32 cellular contexts compared by ENCODE assay signal in the genomic region with DNA sequence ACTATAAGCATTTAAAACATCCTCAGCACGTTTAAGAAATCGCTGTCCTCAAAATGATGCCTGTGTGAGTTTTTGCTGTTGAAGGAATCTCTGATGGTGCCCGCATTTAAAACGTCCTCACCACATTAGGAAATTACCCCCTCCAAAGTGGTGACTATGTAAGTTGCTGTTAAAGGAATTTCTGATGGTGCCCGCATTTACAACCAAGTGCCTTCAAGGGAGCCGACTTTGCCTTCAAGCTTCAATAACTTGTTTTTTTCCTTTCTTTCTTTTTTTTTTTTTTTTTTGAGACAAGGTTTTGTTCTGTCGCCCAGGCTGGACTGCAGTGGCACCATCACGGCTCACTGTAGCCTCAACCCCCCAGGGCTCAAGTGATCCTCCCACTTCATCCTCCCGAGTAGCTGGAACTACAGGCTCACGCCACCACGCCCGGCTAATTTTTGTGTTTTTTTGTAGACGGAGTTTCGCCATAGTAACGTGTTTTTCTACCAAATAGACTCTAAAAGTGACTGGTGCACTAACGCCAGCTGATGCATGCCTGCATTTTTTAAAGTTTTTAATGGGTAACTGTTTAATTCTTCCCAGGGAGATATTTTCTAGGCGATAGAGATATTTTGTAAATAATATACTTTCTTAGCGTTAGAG.
"Had no signal": no experiment of that assay in that cellular context is flagged by ENCODE, and none has a peak within 500 bp of the region (broad histone marks: within the 10 kb centered on the region; RNA-seq: fewer than 3 reads in every experiment).

No MANE protein-coding gene starts in this region.

- H3K4me3 ChIP-seq: K562, PC-9, SJCRH30, SK-N-MC had no signal

- H3K4me1 Mint-ChIP-seq: activated B cell treated with CpG ODN at 0.5 μM for 24 hours, brain had no signal

- H3K4me1 ChIP-seq: SJCRH30 had no signal

- H2AFZ ChIP-seq: PC-9 had no signal

- H3K27me3 ChIP-seq: SJCRH30 had no signal

- H3K27me3 Mint-ChIP-seq: activated B cell treated with CpG ODN at 0.5 μM for 24 hours; activated naive CD4-positive, alpha-beta T cell treated with anti-CD3 and anti-CD28 coated beads, Interleukin-2, amount 10 ng/mL, durations not matched to agents 7 days and 5 days; activated naive CD8-positive, alpha-beta T cell had no signal

- ATAC-seq: activated naive CD8-positive, alpha-beta T cell treated with anti-CD3 and anti-CD28 coated beads, Interleukin-2, amount 50 U/mL, for 24 hours; activated T-cell treated with anti-CD3 and anti-CD28 coated beads, Interleukin-2, amount 50 U/mL, for 4 hours; K562 had no signal

- H3K27ac ChIP-seq: PC-9, SJCRH30, SK-N-MC, VCaP had no signal

- H3K4me2 ChIP-seq: PC-9 had no signal

- H3K27ac Mint-ChIP-seq: activated B cell treated with CpG ODN at 0.5 μM for 24 hours; activated CD4-positive, alpha-beta memory T cell treated with anti-CD3 and anti-CD28 coated beads for 36 hours; activated naive CD4-positive, alpha-beta T cell treated with anti-CD3 and anti-CD28 coated beads, Interleukin-2, amount 10 ng/mL, durations not matched to agents 7 days and 5 days; activated naive CD8-positive, alpha-beta T cell; activated naive CD8-positive, alpha-beta T cell treated with anti-CD3 and anti-CD28 coated beads, Interleukin-2, amount 50 U/mL, for 24 hours; activated T-helper 1 cell treated with anti-CD3 and anti-CD28 coated beads, Interleukin-12 subunit alpha, Interleukin-12 subunit beta, Interleukin-2, Interleukin-4 antibody, amounts not matched to agents 30 ng/mL and 10 ng/mL and 1 ng/mL, durations not matched to agents 14 hours and 24 hours and 36 hours; brain; T-helper 1 cell treated with Interleukin-12 subunit alpha and Interleukin-12 subunit beta and Interleukin-4 antibody, amounts not matched to agents 30 μg/mL and 1 μg/mL, for 36 hours had no signal

- H3K36me3 Mint-ChIP-seq: activated CD4-positive, alpha-beta memory T cell treated with anti-CD3 and anti-CD28 coated beads for 36 hours; activated naive CD4-positive, alpha-beta T cell treated with anti-CD3 and anti-CD28 coated beads, Interleukin-2, amount 10 ng/mL, durations not matched to agents 7 days and 5 days; activated naive CD8-positive, alpha-beta T cell; brain had no signal

- H3K4me3 Mint-ChIP-seq: activated B cell treated with CpG ODN at 0.5 μM for 24 hours; activated CD4-positive, alpha-beta memory T cell treated with anti-CD3 and anti-CD28 coated beads for 36 hours; activated naive CD4-positive, alpha-beta T cell treated with anti-CD3 and anti-CD28 coated beads, Interleukin-2, amount 10 ng/mL, durations not matched to agents 7 days and 5 days; activated naive CD8-positive, alpha-beta T cell; activated naive CD8-positive, alpha-beta T cell treated with anti-CD3 and anti-CD28 coated beads, Interleukin-2, amount 50 U/mL, for 24 hours; activated T-cell treated with anti-CD3 and anti-CD28 coated beads, Interleukin-2, amount 50 U/mL, for 4 hours; activated T-helper 1 cell treated with anti-CD3 and anti-CD28 coated beads, Interleukin-12 subunit alpha, Interleukin-12 subunit beta, Interleukin-2, Interleukin-4 antibody, amounts not matched to agents 30 ng/mL and 10 ng/mL and 1 ng/mL, durations not matched to agents 14 hours and 24 hours and 36 hours; brain; T-helper 1 cell treated with Interleukin-12 subunit alpha and Interleukin-12 subunit beta and Interleukin-4 antibody, amounts not matched to agents 30 μg/mL and 1 μg/mL, for 36 hours had no signal

- H3K9me3 ChIP-seq: SJCRH30 had no signal

- DNase-seq: activated B cell treated with CpG ODN at 0.5 μM for 24 hours; activated CD4-positive, alpha-beta memory T cell treated with anti-CD3 and anti-CD28 coated beads for 36 hours; activated CD4-positive, alpha-beta T cell treated with anti-CD3 and anti-CD28 coated beads for 4 hours; activated CD4-positive, alpha-beta T cell treated with anti-CD3 and anti-CD28 coated beads, Interleukin-2, amount 50 U/mL, for 1 hour; activated CD4-positive, CD25-positive, alpha-beta regulatory T cell treated with anti-CD3 and anti-CD28 coated beads, Interleukin-2, amount 50 U/mL, for 72 hours; activated CD8-positive, alpha-beta memory T cell treated with anti-CD3 and anti-CD28 coated beads, Interleukin-2, amount 50 U/mL, for 4 hours; activated effector memory CD4-positive, alpha-beta T cell treated with Interleukin-2 at 50 U/mL for 16 hours; activated naive CD4-positive, alpha-beta T cell treated with anti-CD3 and anti-CD28 coated beads, Interleukin-2, amount 10 ng/mL, durations not matched to agents 7 days and 5 days; activated naive CD8-positive, alpha-beta T cell treated with anti-CD3 and anti-CD28 coated beads, Interleukin-2, amount 50 U/mL, for 24 hours; activated T-cell treated with anti-CD3 and anti-CD28 coated beads for 4 hours; activated T-cell treated with anti-CD3 and anti-CD28 coated beads, Interleukin-2, amount 50 U/mL, for 4 hours; anterior cingulate cortex; caudate nucleus; cerebellar nuclear complex; NCI-H1105; NCI-H1417 treated with DMSO at 0.1 percent for 48 hours; NCI-H187 treated with DMSO at 0.1 percent for 48 hours; NCI-H2081; NCI-H2171 treated with DMSO at 0.1 percent for 48 hours; NCI-H2227 treated with DMSO at 0.1 percent for 48 hours; NCI-H446; NCI-H510A treated with DMSO at 0.1 percent for 48 hours; PC-9; SHP77; SJCRH30 had no signal

- H3K36me3 ChIP-seq: SJCRH30 had no signal
